18 cellular contexts compared by ENCODE assay signal in the genomic region with DNA sequence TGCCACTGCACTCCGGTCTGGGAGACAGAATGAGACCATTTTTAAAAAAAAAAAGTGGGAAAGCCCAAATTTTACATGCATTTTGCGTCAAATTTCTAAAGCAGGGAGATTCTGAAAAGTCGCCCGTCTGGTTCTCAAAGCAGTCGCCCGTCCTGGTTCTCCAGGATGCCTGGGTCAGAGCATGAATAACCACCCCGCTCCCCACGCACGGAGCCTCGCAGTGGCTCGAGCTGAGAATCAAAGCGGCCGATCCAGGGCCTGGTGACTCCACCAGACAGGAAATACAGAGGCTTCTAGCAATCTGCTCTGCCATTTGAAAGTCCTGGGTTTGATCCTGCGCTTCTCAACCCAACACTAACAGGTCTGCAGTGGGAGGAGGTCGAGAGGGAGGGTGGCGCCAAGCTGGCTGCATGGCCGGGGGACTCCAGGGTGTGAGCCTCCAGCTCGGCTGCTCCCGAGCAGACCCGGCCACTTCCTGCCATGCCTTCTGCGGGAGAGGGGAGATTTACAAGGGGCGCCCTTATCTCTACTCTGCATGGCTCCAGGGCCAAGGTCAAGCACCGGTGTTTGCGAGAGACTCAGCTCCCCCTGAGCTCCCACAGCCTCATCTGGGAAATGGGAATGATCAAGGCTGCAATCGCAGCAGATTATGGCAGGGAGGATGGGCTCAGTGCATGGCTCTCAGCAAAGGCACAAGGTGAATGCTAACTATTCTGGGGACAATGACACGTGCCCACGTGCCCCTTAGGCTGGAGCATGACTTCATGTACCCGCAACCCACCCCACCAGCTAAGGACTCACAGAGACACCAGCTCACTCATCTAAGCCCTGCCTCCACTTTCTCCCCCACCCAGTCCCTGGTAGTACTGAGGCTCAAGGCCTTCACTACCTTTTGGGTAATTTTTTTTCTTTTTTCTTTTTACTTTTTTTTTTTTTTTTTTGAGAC. TPM values are rescaled to one million over a fixed set of nuclear protein-coding genes. Genes with fewer than 3 reads are reported as not detected.
DNase-seq lines count a peak whose midpoint lies in the region; ATAC-seq and TF ChIP-seq lines count a peak whose summit lies in the region.
"Had no signal": no experiment of that assay in that cellular context is flagged by ENCODE, and none has a peak within 500 bp of the region (broad histone marks: within the 10 kb centered on the region; RNA-seq: fewer than 3 reads in every experiment).

No MANE protein-coding gene starts in this region.

- intact Hi-C loops in esophagus squamous epithelium (cut with DNase I), result loop anchor here (10.0 kb wide), 2 partner anchors 177 to 207 kb away; no protein-coding TSS in a partner anchor

- H3K27ac Mint-ChIP-seq in activated T-cell treated with anti-CD3 and anti-CD28 coated beads, Interleukin-2, amount 50 U/mL, for 24 hours, result peak overlapping the region; percentile 59

- H3K36me3 ChIP-seq in esophagus squamous epithelium, result peaks cover 9 to 43% (median 16%) of the 10 kb centered on the region in 3 donors

- H3K27me3 Mint-ChIP-seq in activated T-cell treated with anti-CD3 and anti-CD28 coated beads, Interleukin-2, amount 50 U/mL, for 24 hours, result no peaks in the 10 kb centered on the region
- H3K27me3 Mint-ChIP-seq in activated T-cell treated with anti-CD3 and anti-CD28 coated beads, Interleukin-2, amount 50 U/mL, for 4 hours (ENCODE audit: low read depth), result no peaks in the 10 kb centered on the region

- TF ChIP-seq POLR2A in esophagus squamous epithelium (IDR thresholded peaks at IDR 0.05), result no peak

- no peaks in the 10 kb centered on the region for H3K9me3 Mint-ChIP-seq in activated T-cell treated with anti-CD3 and anti-CD28 coated beads, Interleukin-2, amount 50 U/mL, for 24 hours
- no peaks in the 10 kb centered on the region for H3K9me3 Mint-ChIP-seq in activated T-cell treated with anti-CD3 and anti-CD28 coated beads, Interleukin-2, amount 50 U/mL, for 4 hours

- H3K4me1 Mint-ChIP-seq in activated T-cell treated with anti-CD3 and anti-CD28 coated beads, Interleukin-2, amount 50 U/mL, for 24 hours (ENCODE audit: low read depth), result peaks cover 30% of the 10 kb centered on the region
- peaks cover 24% of the 10 kb centered on the region for H3K4me1 Mint-ChIP-seq in activated T-cell treated with anti-CD3 and anti-CD28 coated beads, Interleukin-2, amount 50 U/mL, for 4 hours (ENCODE audit: low read depth)

- peaks cover 53% of the 10 kb centered on the region for H3K36me3 Mint-ChIP-seq in activated T-cell treated with anti-CD3 and anti-CD28 coated beads, Interleukin-2, amount 50 U/mL, for 24 hours (ENCODE audit: low read depth)
- H3K36me3 Mint-ChIP-seq in activated T-cell treated with anti-CD3 and anti-CD28 coated beads, Interleukin-2, amount 50 U/mL, for 4 hours (ENCODE audit: insufficient read depth), result peaks cover 10% of the 10 kb centered on the region

- no peak overlapping the region for H3K4me3 Mint-ChIP-seq in activated T-cell treated with anti-CD3 and anti-CD28 coated beads, Interleukin-2, amount 50 U/mL, for 24 hours
- H3K4me3 Mint-ChIP-seq in activated T-cell treated with anti-CD3 and anti-CD28 coated beads, Interleukin-2, amount 50 U/mL, for 4 hours, result no peak overlapping the region

- DNase-seq in activated T-cell treated with anti-CD3 and anti-CD28 coated beads, Interleukin-2, amount 50 U/mL, for 24 hours, result no peak
- no peak for DNase-seq in activated T-cell treated with anti-CD3 and anti-CD28 coated beads, Interleukin-2, amount 50 U/mL, for 4 hours
- peak; percentile 50 for DNase-seq in OCI-M1 (lab: John Stamatoyannopoulos, UW)
- DNase-seq in stimulated activated naive CD8-positive, alpha-beta T cell treated with anti-CD3 and anti-CD28 coated beads, Interleukin-15, Interleukin-2, amounts not matched to agents 100 U/mL and 50 U/mL, for 24 hours, result no peak
- no peak for DNase-seq in esophagus squamous epithelium (lab: John Stamatoyannopoulos, UW)
- DNase-seq: activated gamma-delta T cell; Calu3; mucosa of descending colon; NCI-H1417 treated with DMSO at 0.1 percent for 48 hours; NCI-H446 treated with DMSO at 0.1 percent for 48 hours; stimulated activated CD4-positive, alpha-beta T cell treated with anti-CD3 and anti-CD28 coated beads, Interleukin-12 subunit alpha, Interleukin-12 subunit beta, amount 100 ng/mL, for 4 hours; testis had no signal

- H3K4me3 ChIP-seq in esophagus squamous epithelium, result no peak overlapping the region
- H3K4me3 ChIP-seq: gastroesophageal sphincter, mucosa of descending colon, PC-9, testis had no signal

- H3K9me3 ChIP-seq in esophagus squamous epithelium, result no peaks in the 10 kb centered on the region
- H3K9me3 ChIP-seq: gastroesophageal sphincter, mucosa of descending colon, testis had no signal

- WGBS in esophagus squamous epithelium, 2 donors, result 75 to 82% methylated on average over 10 to 12 of the region's 28 CpGs

- TF ChIP-seq CTCF in esophagus squamous epithelium (IDR thresholded peaks at IDR 0.05), result no peak

- no peak for ATAC-seq in activated T-cell treated with anti-CD3 and anti-CD28 coated beads, Interleukin-2, amount 50 U/mL, for 4 hours
- peak; percentile 9 for ATAC-seq in stimulated activated naive CD8-positive, alpha-beta T cell treated with anti-CD3 and anti-CD28 coated beads, Interleukin-15, Interleukin-2, amounts not matched to agents 100 U/mL and 50 U/mL, for 24 hours
- no peak for ATAC-seq in GM19467 (IDR thresholded peaks at IDR 0.05; ENCODE audit: unreplicated experiment)
- ATAC-seq in GM21447 (IDR thresholded peaks at IDR 0.05; ENCODE audit: unreplicated experiment), result no peak
- ATAC-seq: gastroesophageal sphincter, mucosa of descending colon had no signal

- H3K27ac ChIP-seq in cingulate gyrus (ENCODE audit: low read depth, low read length) (peak overlapping the region; percentile 47), esophagus squamous epithelium (no peak overlapping the region)
- H3K27ac ChIP-seq: parathyroid adenoma, PC-9 had no signal

- H3K27me3 ChIP-seq in esophagus squamous epithelium, result no peaks in the 10 kb centered on the region
- H3K27me3 ChIP-seq: gastroesophageal sphincter, testis had no signal

- peaks cover 12 to 26% (median 18%) of the 10 kb centered on the region in 3 donors for H3K4me1 ChIP-seq in esophagus squamous epithelium

RNA-seq across cellular contexts. Expression of a gene that starts 16.2 kb away (rescaled TPM):
- total RNA-seq in activated T-cell treated with anti-CD3 and anti-CD28 coated beads, Interleukin-2, amount 50 U/mL, for 4 hours, result 10 to 100 TPM; 11.9 to 13.1 (median 12.8) TPM
- 1 to 10 TPM; 6.2 to 9.6 (median 8.3) TPM for total RNA-seq in esophagus squamous epithelium

RNA-seq across cellular contexts. Expression of a gene that starts 33.0 kb away (rescaled TPM):
- total RNA-seq in activated T-cell treated with anti-CD3 and anti-CD28 coated beads, Interleukin-2, amount 50 U/mL, for 4 hours, result 1,000 to 10,000 TPM; 6,778 to 7,684 (median 6,905) TPM
- total RNA-seq in esophagus squamous epithelium, result 1,000 to 10,000 TPM; 1,929 to 4,068 (median 3,351) TPM
